In genomic region chr13:114134111-114134943, GRCh38 we compare ENCODE assay signal across 9 cellular contexts. TPM values are rescaled to one million over a fixed set of nuclear protein-coding genes. Genes with fewer than 3 reads are reported as not detected.
DNase-seq lines count a peak whose midpoint lies in the region; ATAC-seq and TF ChIP-seq lines count a peak whose summit lies in the region.
"Had no signal": no experiment of that assay in that cellular context is flagged by ENCODE, and none has a peak within 500 bp of the region (broad histone marks: within the 10 kb centered on the region; RNA-seq: fewer than 3 reads in every experiment).

No MANE protein-coding gene starts in this region.

- TF ChIP-seq CTCF in brain (conservative IDR thresholded peaks at IDR 0.05) (no peak), osteoblast (IDR thresholded peaks at IDR 0.05; ENCODE audit: extremely low read depth, low read depth, low read length) (no peak)

- H3K4me1 Mint-ChIP-seq in IgD-negative memory B cell (peaks cover 20 to 31% (median 20%) of the 10 kb centered on the region in 3 donors), brain (peaks cover 39% of the 10 kb centered on the region)

- H4K20me1 ChIP-seq in osteoblast (ENCODE audit: insufficient read depth, low read length) = no peaks in the 10 kb centered on the region

- H3K9me3 Mint-ChIP-seq in IgD-negative memory B cell = peaks cover 0 to 1% (median 0%) of the 10 kb centered on the region in 3 donors
- H3K9me3 Mint-ChIP-seq in brain = peaks cover 0 to 5% (median 0%) of the 10 kb centered on the region in 5 experiments

- no peaks in the 10 kb centered on the region for H3K9me3 ChIP-seq in osteoblast (ENCODE audit: low read depth, low read length)

- peak overlapping the region; percentile 37 for H2AFZ ChIP-seq in osteoblast (ENCODE audit: low read length)

- no peaks in the 10 kb centered on the region for H3K36me3 ChIP-seq in osteoblast (ENCODE audit: insufficient read depth, low read length)

- no peak for ATAC-seq in GM21528 (IDR thresholded peaks at IDR 0.05; ENCODE audit: low FRiP score, unreplicated experiment)

- H3K4me3 Mint-ChIP-seq in IgD-negative memory B cell (peak overlapping the region; percentile 58 to 76 (median 74)), brain (peak overlapping the region; percentile 64 to 87 (median 73))

- H3K4me3 ChIP-seq in osteoblast (ENCODE audit: insufficient read depth, low read length) = no peak overlapping the region

- H3K4me2 ChIP-seq in osteoblast (ENCODE audit: insufficient read depth, low read length) = no peak overlapping the region

- H3K27ac Mint-ChIP-seq in IgD-negative memory B cell (peak overlapping the region in 2 of 3 donors; percentile 2 to 67), brain (peak overlapping the region; percentile 26 to 82 (median 74))

- peaks cover 18% of the 10 kb centered on the region for H3K4me1 ChIP-seq in osteoblast (ENCODE audit: insufficient read depth, low read length)

- H3K27ac ChIP-seq in osteoblast (ENCODE audit: low read depth, low read length) = no peak overlapping the region

- in situ Hi-C loops in G401 (cut with HindIII; ENCODE audit: low sequenced_read_pairs) = no loop called here

- H3K36me3 Mint-ChIP-seq in IgD-negative memory B cell (no peaks in the 10 kb centered on the region), brain (no peaks in the 10 kb centered on the region)

- DNase-seq in G401 (ENCODE audit: low spot score) (peak; percentile 64), osteoblast (ENCODE audit: insufficient read length, low spot score, missing footprints) (no peak), AG08396 (ENCODE audit: low spot score) (no peak)
- no peak for DNase-seq in stimulated activated CD4-positive, alpha-beta T cell treated with anti-CD3 and anti-CD28 coated beads, Interleukin-2, amount 100 ng/mL, for 48 hours
- DNase-seq: islet precursor cell had no signal

- no peaks in the 10 kb centered on the region for H3K27me3 Mint-ChIP-seq in IgD-negative memory B cell
- H3K27me3 Mint-ChIP-seq in brain = peaks cover 11% of the 10 kb centered on the region

- H3K79me2 ChIP-seq in osteoblast (ENCODE audit: insufficient read depth, low read length) = peaks cover 28% of the 10 kb centered on the region

- H3K27me3 ChIP-seq in osteoblast (ENCODE audit: insufficient read depth, low read length) = no peaks in the 10 kb centered on the region

RNA-seq across cellular contexts. Expression of gene RASA3, which starts 1.9 kb away (rescaled TPM):
- 11.9 and 13.7 TPM in 2 replicates for total RNA-seq in G401 (2014; rRNA removed; shearing (Covaris generic))
- polyA plus RNA-seq in IgD-negative memory B cell (52.8 TPM), brain (ENCODE audit: insufficient read depth, low read depth, low replicate concordance) (12.4 TPM)
- total RNA-seq in osteoblast = 40.7 and 41.3 TPM in 2 replicates

RNA-seq across cellular contexts. Expression of gene CFAP97D2, which starts 44.7 kb away (rescaled TPM):
- total RNA-seq in G401 (2014; rRNA removed; shearing (Covaris generic)) = not detected in 2 replicates
- polyA plus RNA-seq in IgD-negative memory B cell (not detected), brain (ENCODE audit: insufficient read depth, low read depth, low replicate concordance) (0.92 TPM)
- not detected in 2 replicates for total RNA-seq in osteoblast
- total RNA-seq: cerebellum had no signal
